2 cellular contexts compared by ENCODE assay signal in the genomic region with DNA sequence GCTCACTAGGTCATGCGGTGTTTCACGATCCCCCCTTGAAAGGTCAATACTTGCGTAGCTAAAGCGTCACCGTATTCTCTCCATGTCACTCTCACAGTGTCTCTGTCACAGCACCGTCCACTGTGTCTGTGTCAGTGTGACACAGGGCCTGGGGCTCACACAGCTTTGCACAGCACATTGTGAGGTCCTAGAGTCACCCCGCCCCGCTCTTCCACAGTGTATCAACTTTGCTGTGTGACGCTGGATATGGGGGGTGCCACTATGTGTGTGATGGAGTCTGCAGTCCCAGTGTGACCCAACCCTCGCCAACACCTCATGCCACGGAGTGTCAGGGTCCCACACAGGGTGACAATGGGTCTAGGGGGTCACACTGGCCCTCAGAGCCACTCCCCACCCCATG.
TF ChIP-seq lines count a peak whose summit lies in the region.

No MANE protein-coding gene starts in this region.

TF ChIP-seq in SK-N-SH, 30 proteins besides CTCF, POLR2A, EP300 and RAD21 (continued from another document):
- TF ChIP-seq, protein P1, sequence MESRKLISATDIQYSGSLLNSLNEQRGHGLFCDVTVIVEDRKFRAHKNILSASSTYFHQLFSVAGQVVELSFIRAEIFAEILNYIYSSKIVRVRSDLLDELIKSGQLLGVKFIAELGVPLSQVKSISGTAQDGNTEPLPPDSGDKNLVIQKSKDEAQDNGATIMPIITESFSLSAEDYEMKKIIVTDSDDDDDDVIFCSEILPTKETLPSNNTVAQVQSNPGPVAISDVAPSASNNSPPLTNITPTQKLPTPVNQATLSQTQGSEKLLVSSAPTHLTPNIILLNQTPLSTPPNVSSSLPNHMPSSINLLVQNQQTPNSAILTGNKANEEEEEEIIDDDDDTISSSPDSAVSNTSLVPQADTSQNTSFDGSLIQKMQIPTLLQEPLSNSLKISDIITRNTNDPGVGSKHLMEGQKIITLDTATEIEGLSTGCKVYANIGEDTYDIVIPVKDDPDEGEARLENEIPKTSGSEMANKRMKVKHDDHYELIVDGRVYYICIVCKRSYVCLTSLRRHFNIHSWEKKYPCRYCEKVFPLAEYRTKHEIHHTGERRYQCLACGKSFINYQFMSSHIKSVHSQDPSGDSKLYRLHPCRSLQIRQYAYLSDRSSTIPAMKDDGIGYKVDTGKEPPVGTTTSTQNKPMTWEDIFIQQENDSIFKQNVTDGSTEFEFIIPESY (IDR thresholded peaks at IDR 0.05; ENCODE audit: borderline replicate concordance, low read depth), result no peak
- no peak for TF ChIP-seq TAF1 (IDR thresholded peaks at IDR 0.05; ENCODE audit: borderline replicate concordance, low read depth, low read length)
- TF ChIP-seq FOSL2 (IDR thresholded peaks at IDR 0.05; ENCODE audit: borderline replicate concordance, low read depth), result no peak

TF ChIP-seq in SK-N-SH treated with all-trans-retinoic acid at 6 μM for 48 hours, 23 proteins besides CTCF, POLR2A, EP300 and RAD21 (continued from another document):
- TF ChIP-seq PPARA (CRISPR knock-in tag; IDR thresholded peaks at IDR 0.05; ENCODE audit: borderline replicate concordance) (no peak), ZNF8 (CRISPR knock-in tag; IDR thresholded peaks at IDR 0.05) (no peak), OSR1 (CRISPR knock-in tag; IDR thresholded peaks at IDR 0.05) (no peak), ZFP30 (CRISPR knock-in tag; IDR thresholded peaks at IDR 0.05) (no peak), BACH2 (CRISPR knock-in tag; IDR thresholded peaks at IDR 0.05; ENCODE audit: borderline replicate concordance) (no peak), RARB (CRISPR knock-in tag; IDR thresholded peaks at IDR 0.05) (no peak), GLIS3 (CRISPR knock-in tag; IDR thresholded peaks at IDR 0.05) (no peak), ZNF565 (CRISPR knock-in tag; conservative IDR thresholded peaks at IDR 0.05; ENCODE audit: low read depth) (no peak), ZC3H10 (CRISPR knock-in tag; IDR thresholded peaks at IDR 0.05) (no peak), ISL1 (CRISPR knock-in tag; IDR thresholded peaks at IDR 0.05) (no peak), TOX (CRISPR knock-in tag; IDR thresholded peaks at IDR 0.05; ENCODE audit: borderline replicate concordance) (no peak)
- TF ChIP-seq, protein P2, sequence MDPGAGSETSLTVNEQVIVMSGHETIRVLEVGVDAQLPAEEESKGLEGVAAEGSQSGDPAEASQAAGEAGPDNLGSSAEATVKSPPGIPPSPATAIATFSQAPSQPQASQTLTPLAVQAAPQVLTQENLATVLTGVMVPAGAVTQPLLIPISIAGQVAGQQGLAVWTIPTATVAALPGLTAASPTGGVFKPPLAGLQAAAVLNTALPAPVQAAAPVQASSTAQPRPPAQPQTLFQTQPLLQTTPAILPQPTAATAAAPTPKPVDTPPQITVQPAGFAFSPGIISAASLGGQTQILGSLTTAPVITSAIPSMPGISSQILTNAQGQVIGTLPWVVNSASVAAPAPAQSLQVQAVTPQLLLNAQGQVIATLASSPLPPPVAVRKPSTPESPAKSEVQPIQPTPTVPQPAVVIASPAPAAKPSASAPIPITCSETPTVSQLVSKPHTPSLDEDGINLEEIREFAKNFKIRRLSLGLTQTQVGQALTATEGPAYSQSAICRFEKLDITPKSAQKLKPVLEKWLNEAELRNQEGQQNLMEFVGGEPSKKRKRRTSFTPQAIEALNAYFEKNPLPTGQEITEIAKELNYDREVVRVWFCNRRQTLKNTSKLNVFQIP (CRISPR knock-in tag; IDR thresholded peaks at IDR 0.05; ENCODE audit: borderline replicate concordance, low read depth), result no peak
- TF ChIP-seq, protein P3, sequence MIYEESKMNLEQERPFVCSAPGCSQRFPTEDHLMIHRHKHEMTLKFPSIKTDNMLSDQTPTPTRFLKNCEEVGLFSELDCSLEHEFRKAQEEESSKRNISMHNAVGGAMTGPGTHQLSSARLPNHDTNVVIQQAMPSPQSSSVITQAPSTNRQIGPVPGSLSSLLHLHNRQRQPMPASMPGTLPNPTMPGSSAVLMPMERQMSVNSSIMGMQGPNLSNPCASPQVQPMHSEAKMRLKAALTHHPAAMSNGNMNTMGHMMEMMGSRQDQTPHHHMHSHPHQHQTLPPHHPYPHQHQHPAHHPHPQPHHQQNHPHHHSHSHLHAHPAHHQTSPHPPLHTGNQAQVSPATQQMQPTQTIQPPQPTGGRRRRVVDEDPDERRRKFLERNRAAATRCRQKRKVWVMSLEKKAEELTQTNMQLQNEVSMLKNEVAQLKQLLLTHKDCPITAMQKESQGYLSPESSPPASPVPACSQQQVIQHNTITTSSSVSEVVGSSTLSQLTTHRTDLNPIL (CRISPR knock-in tag; IDR thresholded peaks at IDR 0.05; ENCODE audit: low read depth), result no peak
